ENCODE assay signal across 13 cellular contexts in genomic region chr14:90656986-90657385, GRCh38.
"Had no signal": no experiment of that assay in that cellular context is flagged by ENCODE, and none has a peak within 500 bp of the region (broad histone marks: within the 10 kb centered on the region; RNA-seq: fewer than 3 reads in every experiment).

No MANE protein-coding gene starts in this region.

- H3K9me3 ChIP-seq: ascending aorta, mucosa of descending colon, prostate gland, spleen had no signal

- H3K27me3 ChIP-seq: ascending aorta, spleen had no signal

- H3K27ac Mint-ChIP-seq: activated naive CD8-positive, alpha-beta T cell treated with anti-CD3 and anti-CD28 coated beads, Interleukin-2, amount 10 ng/mL, durations not matched to agents 7 days and 5 days; naive thymus-derived CD8-positive, alpha-beta T cell had no signal

- H3K9me3 Mint-ChIP-seq: activated naive CD8-positive, alpha-beta T cell treated with anti-CD3 and anti-CD28 coated beads, Interleukin-2, amount 10 ng/mL, durations not matched to agents 7 days and 5 days; naive thymus-derived CD8-positive, alpha-beta T cell had no signal

- H3K27ac ChIP-seq: ascending aorta, prostate gland, spleen had no signal

- DNase-seq: activated naive CD4-positive, alpha-beta T cell; activated naive CD8-positive, alpha-beta T cell treated with anti-CD3 and anti-CD28 coated beads, Interleukin-2, amount 10 ng/mL, durations not matched to agents 7 days and 5 days; glutamatergic neuron; left colon; mucosa of descending colon; naive thymus-derived CD8-positive, alpha-beta T cell; spleen; T-helper 9 cell; trophoblast cell had no signal

- H3K4me3 Mint-ChIP-seq: activated naive CD8-positive, alpha-beta T cell treated with anti-CD3 and anti-CD28 coated beads, Interleukin-2, amount 10 ng/mL, durations not matched to agents 7 days and 5 days; naive thymus-derived CD8-positive, alpha-beta T cell had no signal

- ATAC-seq: esophagus mucosa; left colon; mucosa of descending colon; naive thymus-derived CD8-positive, alpha-beta T cell; sciatic nerve had no signal

- H3K36me3 ChIP-seq: prostate gland had no signal

- H3K36me3 Mint-ChIP-seq: activated naive CD8-positive, alpha-beta T cell treated with anti-CD3 and anti-CD28 coated beads, Interleukin-2, amount 10 ng/mL, durations not matched to agents 7 days and 5 days; naive thymus-derived CD8-positive, alpha-beta T cell had no signal

- H3K4me3 ChIP-seq: ascending aorta, mucosa of descending colon, prostate gland, spleen had no signal

- H3K27me3 Mint-ChIP-seq: activated naive CD8-positive, alpha-beta T cell treated with anti-CD3 and anti-CD28 coated beads, Interleukin-2, amount 10 ng/mL, durations not matched to agents 7 days and 5 days; naive thymus-derived CD8-positive, alpha-beta T cell had no signal

- H3K4me1 ChIP-seq: prostate gland had no signal
